Comparison of ENCODE assay signal across 24 cellular contexts in the genomic region with DNA sequence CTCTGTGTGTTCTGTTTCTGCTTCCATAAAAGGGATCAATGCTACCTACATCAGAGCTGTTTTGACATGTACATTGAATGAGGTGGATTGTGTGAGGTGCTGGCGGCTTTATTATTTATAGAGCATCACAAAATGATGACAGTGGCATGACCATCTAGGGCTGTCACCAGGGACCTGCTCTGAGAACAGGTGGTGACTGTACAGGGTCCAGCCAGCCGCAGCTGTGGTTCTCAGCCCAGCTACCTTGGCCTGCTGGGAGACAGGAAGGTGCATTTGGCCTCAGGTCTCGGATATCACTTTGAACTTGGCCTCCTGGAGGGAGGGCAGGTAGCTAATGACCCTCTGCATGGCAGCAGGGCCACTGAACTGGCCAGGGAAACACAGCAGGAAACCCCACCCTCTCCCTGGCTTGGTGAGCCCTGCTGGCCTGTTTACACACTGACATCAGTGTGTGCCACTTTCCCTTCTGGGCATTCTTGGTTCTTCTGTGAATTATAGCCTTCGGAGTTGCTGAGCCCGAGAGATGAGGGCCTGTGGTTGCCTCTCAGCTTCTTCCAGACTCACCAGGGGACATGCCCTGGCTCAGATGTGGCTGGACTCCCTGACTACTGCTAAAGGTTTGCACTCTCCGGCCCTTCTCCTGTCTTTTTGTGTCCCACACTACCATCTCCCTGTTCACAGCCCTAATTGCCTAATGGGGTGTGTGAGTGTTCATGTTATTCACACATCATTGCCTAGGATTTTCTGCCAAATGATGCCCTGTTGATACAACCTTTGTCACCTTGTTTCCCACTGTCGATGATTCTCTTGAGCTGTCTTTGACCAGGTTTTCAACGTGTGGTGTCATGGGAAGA.
DNase-seq lines count a peak whose midpoint lies in the region; ATAC-seq and TF ChIP-seq lines count a peak whose summit lies in the region.
"Had no signal": no experiment of that assay in that cellular context is flagged by ENCODE, and none has a peak within 500 bp of the region (broad histone marks: within the 10 kb centered on the region; RNA-seq: fewer than 3 reads in every experiment).

No MANE protein-coding gene starts in this region.

- WGBS in sigmoid colon, 2 donors = 61 to 79% methylated on average over 8 of the region's 8 CpGs

- no peak overlapping the region for H3K9ac ChIP-seq in endocrine pancreas (ENCODE audit: control insufficient read depth, insufficient read depth, low read length)

- H3K27me3 ChIP-seq in endocrine pancreas (ENCODE audit: control insufficient read depth, insufficient read depth, low read length) (no peaks in the 10 kb centered on the region), sigmoid colon (no peaks in the 10 kb centered on the region)
- H3K27me3 ChIP-seq: breast epithelium, neutrophil, tibial nerve had no signal

- TF ChIP-seq CTCF in sigmoid colon (IDR thresholded peaks at IDR 0.05) (no peak), OCI-LY7 (conservative IDR thresholded peaks at IDR 0.05; ENCODE audit: low read length) (no peak)

- intact Hi-C loops in sigmoid colon (cut with DNase I) (no loop called here), OCI-LY7 (cut with micrococcal nuclease; ENCODE audit: unreplicated experiment) (no loop called here)

- H3K79me2 ChIP-seq in OCI-LY7 (ENCODE audit: insufficient read depth, low read depth, low read length) = no peaks in the 10 kb centered on the region

- no peak for TF ChIP-seq POLR2A in sigmoid colon (IDR thresholded peaks at IDR 0.05)

- H3K9me3 ChIP-seq in endocrine pancreas (ENCODE audit: control insufficient read depth, low read length) = no peaks in the 10 kb centered on the region
- H3K9me3 ChIP-seq in sigmoid colon = no peaks in the 10 kb centered on the region
- no peaks in the 10 kb centered on the region for H3K9me3 ChIP-seq in OCI-LY7 (ENCODE audit: low read length)
- H3K9me3 ChIP-seq: neutrophil, stomach, tibial nerve had no signal

- H2AFZ ChIP-seq in OCI-LY7 (ENCODE audit: low read length) = no peak overlapping the region

- no peaks in the 10 kb centered on the region for H3K4me1 ChIP-seq in endocrine pancreas (ENCODE audit: control insufficient read depth, insufficient read depth, low read length)
- H3K4me1 ChIP-seq in sigmoid colon = peaks cover 0 to 30% (median 23%) of the 10 kb centered on the region in 4 donors
- H3K4me1 ChIP-seq in OCI-LY7 (ENCODE audit: insufficient read depth, low read length, poor library complexity, severe bottlenecking) = no peaks in the 10 kb centered on the region
- H3K4me1 ChIP-seq: breast epithelium, stomach had no signal

- no peak for ATAC-seq in HG02840 (IDR thresholded peaks at IDR 0.05; ENCODE audit: low FRiP score, unreplicated experiment)
- ATAC-seq: activated CD8-positive, alpha-beta T cell treated with anti-CD3 and anti-CD28 coated beads, Interleukin-2, amount 10 ng/mL, durations not matched to agents 7 days and 5 days; activated T-cell treated with anti-CD3 and anti-CD28 coated beads, Interleukin-2, amount 50 U/mL, for 4 hours; T-cell had no signal

- DNase-seq in NCI-H2029 (lab: John Stamatoyannopoulos, UW) (peak; percentile 29), NCI-H2029 treated with DMSO at 0.1 percent for 48 hours (lab: John Stamatoyannopoulos, UW) (no peak), NCI-H446 (lab: John Stamatoyannopoulos, UW) (peak; percentile 28 to 68), sigmoid colon (peak; percentile 47), caudate nucleus (lab: John Stamatoyannopoulos, UW) (no peak), OCI-LY7 (ENCODE audit: low spot score) (no peak)
- DNase-seq: activated CD4-positive, CD25-positive, alpha-beta regulatory T cell treated with anti-CD3 and anti-CD28 coated beads, Interleukin-2, amount 50 U/mL, for 72 hours; activated CD8-positive, alpha-beta T cell treated with anti-CD3 and anti-CD28 coated beads, Interleukin-2, amount 10 ng/mL, durations not matched to agents 7 days and 5 days; activated naive CD4-positive, alpha-beta T cell treated with Interleukin-2 at 50 U/mL for 16 hours; activated T-cell treated with anti-CD3 and anti-CD28 coated beads, Interleukin-2, amount 50 U/mL, for 4 hours; AML-193; CD8-positive, alpha-beta memory T cell; cortex of kidney; DND-41; OCI-M1; SHP77; stimulated activated CD4-positive, alpha-beta T cell treated with anti-CD3 and anti-CD28 coated beads, Interleukin-12 subunit alpha, Interleukin-12 subunit beta, amount 100 ng/mL, for 4 hours; stomach; T-cell had no signal

- POLR2A ChIA-PET in OCI-LY7 (lab: Charles Lee) = interaction anchor here (0.8 kb wide), 1 partner anchor 8 kb away, joined by 3 read pairs; no protein-coding TSS in a partner anchor

- no peaks in the 10 kb centered on the region for H3K36me3 ChIP-seq in endocrine pancreas (ENCODE audit: control insufficient read depth, insufficient read depth, low read length)
- H3K36me3 ChIP-seq in sigmoid colon = no peaks in the 10 kb centered on the region
- no peaks in the 10 kb centered on the region for H3K36me3 ChIP-seq in OCI-LY7 (ENCODE audit: insufficient read depth, low read length)
- H3K36me3 ChIP-seq: breast epithelium, neutrophil, stomach, tibial nerve had no signal

- no peak overlapping the region for H3K4me2 ChIP-seq in OCI-LY7 (ENCODE audit: low read length)

- BruUV-seq in OCI-LY7 (replicated peaks; lab: Mats Ljungman, UMichigan) = no TSS peak

- H3K4me3 ChIP-seq in endocrine pancreas (ENCODE audit: control insufficient read depth, insufficient read depth, low read length) (peak overlapping the region; percentile 5), sigmoid colon (no peak overlapping the region), OCI-LY7 (ENCODE audit: low read depth, low read length, poor library complexity, severe bottlenecking) (no peak overlapping the region)
- H3K4me3 ChIP-seq: breast epithelium, stomach, tibial nerve had no signal

- H3K27ac ChIP-seq in sigmoid colon (no peak overlapping the region), caudate nucleus (ENCODE audit: low read depth, low read length) (no peak overlapping the region), OCI-LY7 (ENCODE audit: low read depth, low read length, poor library complexity, severe bottlenecking) (no peak overlapping the region)
- H3K27ac ChIP-seq: breast epithelium, neutrophil, stomach, tibial nerve had no signal

- TF ChIP-seq EP300 in sigmoid colon (IDR thresholded peaks at IDR 0.05) = no peak

- CTCF ChIA-PET in OCI-LY7 (lab: Charles Lee; ENCODE audit: unreplicated experiment) = interaction anchor here (0.6 kb wide), 1 partner anchor 115 kb away, joined by 3 read pairs; no protein-coding TSS in a partner anchor

- H3K9me2 ChIP-seq in OCI-LY7 (ENCODE audit: insufficient read depth, low read length) = no peaks in the 10 kb centered on the region

- no peaks in the 10 kb centered on the region for H4K20me1 ChIP-seq in OCI-LY7 (ENCODE audit: insufficient read depth, low read length)

Comparison
In these comparisons a context has a peak if more than half of its experiments do, and no peak if none do; other contexts are left out.
1. DNase-seq: peak in NCI-H2029 (single experiment), NCI-H446 (2 of 2) and sigmoid colon (single experiment); none in NCI-H2029 treated with DMSO at 0.1 percent for 48 hours (single experiment), caudate nucleus (0 of 61) and OCI-LY7 (single experiment).